Comparison of ENCODE assay signal across 29 cellular contexts in genomic region chr10:48271323-48271722, GRCh38. TPM values are rescaled to one million over a fixed set of nuclear protein-coding genes. Genes with fewer than 3 reads are reported as not detected.
"Had no signal": no experiment of that assay in that cellular context is flagged by ENCODE, and none has a peak within 500 bp of the region (broad histone marks: within the 10 kb centered on the region; RNA-seq: fewer than 3 reads in every experiment).

No MANE protein-coding gene starts in this region.

- ATAC-seq: activated T-cell treated with anti-CD3 and anti-CD28 coated beads, Interleukin-2, amount 50 U/mL, for 4 hours; activated T-helper 17 cell treated with anti-CD3 and anti-CD28 coated beads, Interleukin-2, amount 50 U/mL, for 72 hours; effector memory CD8-positive, alpha-beta T cell; foreskin keratinocyte; gastrocnemius medialis; WTC11 had no signal

- H3K27me3 ChIP-seq: brain microvascular endothelial cell, esophagus muscularis mucosa, gastrocnemius medialis had no signal

- H3K4me1 ChIP-seq: esophagus muscularis mucosa, foreskin keratinocyte, gastrocnemius medialis had no signal

- H3K9me3 ChIP-seq: esophagus muscularis mucosa, gastrocnemius medialis had no signal

- DNase-seq: activated CD4-positive, alpha-beta memory T cell treated with anti-CD3 and anti-CD28 coated beads, Interleukin-2, amount 10 ng/mL, durations not matched to agents 7 days and 5 days; activated CD4-positive, alpha-beta T cell treated with anti-CD3 and anti-CD28 coated beads for 1 hour; activated CD4-positive, alpha-beta T cell treated with anti-CD3 and anti-CD28 coated beads for 4 hours; activated CD4-positive, alpha-beta T cell treated with anti-CD3 and anti-CD28 coated beads, Interleukin-2, amount 10 ng/mL, durations not matched to agents 7 days and 5 days; activated CD4-positive, alpha-beta T cell treated with anti-CD3 and anti-CD28 coated beads, Interleukin-2, amount 50 U/mL, for 4 hours; activated CD8-positive, alpha-beta memory T cell treated with anti-CD3 and anti-CD28 coated beads for 24 hours; activated effector memory CD4-positive, alpha-beta T cell treated with Interleukin-2 at 50 U/mL for 16 hours; activated gamma-delta T cell treated with Interleukin-2 at 50 U/mL for 16 hours; activated naive CD4-positive, alpha-beta T cell treated with anti-CD3 and anti-CD28 coated beads, Interleukin-2, amount 50 U/mL, for 16 hours; activated naive CD4-positive, alpha-beta T cell treated with Interleukin-2 at 50 U/mL for 16 hours; activated T-cell treated with anti-CD3 and anti-CD28 coated beads, Interleukin-2, amount 50 U/mL, for 4 hours; amniotic stem cell; brain microvascular endothelial cell; cortex of kidney; dermis blood vessel endothelial cell; effector CD4-positive, alpha-beta T cell; effector memory CD8-positive, alpha-beta T cell; erythroblast; foreskin keratinocyte; gastrocnemius medialis; T-helper 2 cell had no signal

- H3K4me3 ChIP-seq: esophagus muscularis mucosa, gastrocnemius medialis had no signal

- H3K27ac ChIP-seq: brain microvascular endothelial cell, esophagus muscularis mucosa, foreskin keratinocyte, gastrocnemius medialis, VCaP had no signal

RNA-seq across cellular contexts. Expression of gene FRMPD2, which starts 3.2 kb away (rescaled TPM):
- total RNA-seq: activated CD4-positive, alpha-beta memory T cell treated with anti-CD3 and anti-CD28 coated beads, Interleukin-2, amount 10 ng/mL, durations not matched to agents 7 days and 5 days; activated CD4-positive, alpha-beta T cell treated with anti-CD3 and anti-CD28 coated beads, Interleukin-2, amount 10 ng/mL, durations not matched to agents 7 days and 5 days; activated T-cell treated with anti-CD3 and anti-CD28 coated beads, Interleukin-2, amount 50 U/mL, for 4 hours; chondrocyte; esophagus muscularis mucosa; foreskin keratinocyte; gastrocnemius medialis; glomerular endothelial cell; T-helper 1 cell treated with Interleukin-12 subunit alpha and Interleukin-12 subunit beta and Interleukin-4 antibody, amounts not matched to agents 30 ng/mL and 1 ng/mL, for 36 hours had no signal
- polyA plus RNA-seq: adipose tissue, foreskin keratinocyte had no signal
